Comparison of ENCODE assay signal across 1 cellular context in the genomic region with DNA sequence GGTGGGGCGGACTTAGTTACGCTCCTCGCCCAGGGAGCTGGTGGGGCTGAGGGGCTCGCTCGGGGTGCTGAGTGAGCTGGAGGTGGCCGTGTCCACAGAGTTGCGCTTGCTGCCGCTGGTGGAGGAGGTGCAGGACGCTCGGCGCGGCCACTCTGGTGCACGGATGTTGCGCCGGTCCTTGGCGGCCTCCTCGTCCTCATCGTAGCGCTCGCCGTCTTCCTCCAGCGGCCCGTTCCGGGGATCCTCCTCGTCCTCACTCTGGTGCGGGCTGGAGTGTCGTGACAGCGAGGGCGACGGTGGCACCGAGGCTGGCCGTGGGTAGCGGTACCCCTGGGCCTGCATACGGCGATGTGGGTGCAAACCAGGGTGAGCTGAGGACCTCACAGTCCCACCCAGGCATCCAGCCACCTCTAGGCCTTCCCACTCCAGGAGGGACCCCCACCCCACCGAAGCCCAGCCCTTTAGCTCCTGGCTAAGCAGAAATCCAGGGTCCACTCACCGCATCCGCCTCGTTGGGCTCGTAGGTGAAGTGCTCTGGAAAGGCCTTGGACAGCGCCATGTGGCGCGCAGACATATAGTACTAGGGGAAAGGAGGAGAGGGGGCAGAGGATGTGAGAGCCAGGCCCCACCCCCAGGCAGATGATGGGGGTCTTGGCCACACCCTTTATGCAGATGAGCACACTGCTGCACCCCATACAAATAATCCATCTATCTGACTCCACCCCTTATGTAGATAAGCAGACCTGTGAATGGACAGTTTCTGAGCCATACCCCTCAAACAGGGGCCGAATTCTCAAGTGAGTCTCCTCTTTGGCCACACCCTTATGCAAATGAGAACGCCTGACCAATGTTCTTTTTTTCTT.
TF ChIP-seq lines count a peak whose summit lies in the region.

No MANE protein-coding gene starts in this region.

TF ChIP-seq in K562, 482 proteins besides CTCF, POLR2A, EP300 and RAD21 (continued from another document and continues in another):
- TF ChIP-seq, protein P1, sequence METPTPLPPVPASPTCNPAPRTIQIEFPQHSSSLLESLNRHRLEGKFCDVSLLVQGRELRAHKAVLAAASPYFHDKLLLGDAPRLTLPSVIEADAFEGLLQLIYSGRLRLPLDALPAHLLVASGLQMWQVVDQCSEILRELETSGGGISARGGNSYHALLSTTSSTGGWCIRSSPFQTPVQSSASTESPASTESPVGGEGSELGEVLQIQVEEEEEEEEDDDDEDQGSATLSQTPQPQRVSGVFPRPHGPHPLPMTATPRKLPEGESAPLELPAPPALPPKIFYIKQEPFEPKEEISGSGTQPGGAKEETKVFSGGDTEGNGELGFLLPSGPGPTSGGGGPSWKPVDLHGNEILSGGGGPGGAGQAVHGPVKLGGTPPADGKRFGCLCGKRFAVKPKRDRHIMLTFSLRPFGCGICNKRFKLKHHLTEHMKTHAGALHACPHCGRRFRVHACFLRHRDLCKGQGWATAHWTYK (CRISPR knock-in tag; IDR thresholded peaks at IDR 0.05), result no peak
- no peak for TF ChIP-seq TFAM (CRISPR knock-in tag; conservative IDR thresholded peaks at IDR 0.05)
- TF ChIP-seq, protein P2, sequence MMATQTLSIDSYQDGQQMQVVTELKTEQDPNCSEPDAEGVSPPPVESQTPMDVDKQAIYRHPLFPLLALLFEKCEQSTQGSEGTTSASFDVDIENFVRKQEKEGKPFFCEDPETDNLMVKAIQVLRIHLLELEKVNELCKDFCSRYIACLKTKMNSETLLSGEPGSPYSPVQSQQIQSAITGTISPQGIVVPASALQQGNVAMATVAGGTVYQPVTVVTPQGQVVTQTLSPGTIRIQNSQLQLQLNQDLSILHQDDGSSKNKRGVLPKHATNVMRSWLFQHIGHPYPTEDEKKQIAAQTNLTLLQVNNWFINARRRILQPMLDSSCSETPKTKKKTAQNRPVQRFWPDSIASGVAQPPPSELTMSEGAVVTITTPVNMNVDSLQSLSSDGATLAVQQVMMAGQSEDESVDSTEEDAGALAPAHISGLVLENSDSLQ (IDR thresholded peaks at IDR 0.05), result no peak
- TF ChIP-seq ZNF785 (CRISPR knock-in tag; IDR thresholded peaks at IDR 0.05), result no peak
- TF ChIP-seq CC2D1A (IDR thresholded peaks at IDR 0.05), result no peak
- no peak for TF ChIP-seq PHB (CRISPR knock-in tag; IDR thresholded peaks at IDR 0.05)
- TF ChIP-seq CREM (IDR thresholded peaks at IDR 0.05; ENCODE audit: low read depth), result no peak
- TF ChIP-seq ZC3H4 (CRISPR knock-in tag; IDR thresholded peaks at IDR 0.05; ENCODE audit: borderline replicate concordance), result peak; percentile 34; the same call in 1 of the 2 replicates
- TF ChIP-seq, protein P3, sequence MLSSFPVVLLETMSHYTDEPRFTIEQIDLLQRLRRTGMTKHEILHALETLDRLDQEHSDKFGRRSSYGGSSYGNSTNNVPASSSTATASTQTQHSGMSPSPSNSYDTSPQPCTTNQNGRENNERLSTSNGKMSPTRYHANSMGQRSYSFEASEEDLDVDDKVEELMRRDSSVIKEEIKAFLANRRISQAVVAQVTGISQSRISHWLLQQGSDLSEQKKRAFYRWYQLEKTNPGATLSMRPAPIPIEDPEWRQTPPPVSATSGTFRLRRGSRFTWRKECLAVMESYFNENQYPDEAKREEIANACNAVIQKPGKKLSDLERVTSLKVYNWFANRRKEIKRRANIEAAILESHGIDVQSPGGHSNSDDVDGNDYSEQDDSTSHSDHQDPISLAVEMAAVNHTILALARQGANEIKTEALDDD (IDR thresholded peaks at IDR 0.05), result no peak
- TF ChIP-seq TCF3 (CRISPR knock-in tag; IDR thresholded peaks at IDR 0.05), result no peak
- TF ChIP-seq, protein P4, sequence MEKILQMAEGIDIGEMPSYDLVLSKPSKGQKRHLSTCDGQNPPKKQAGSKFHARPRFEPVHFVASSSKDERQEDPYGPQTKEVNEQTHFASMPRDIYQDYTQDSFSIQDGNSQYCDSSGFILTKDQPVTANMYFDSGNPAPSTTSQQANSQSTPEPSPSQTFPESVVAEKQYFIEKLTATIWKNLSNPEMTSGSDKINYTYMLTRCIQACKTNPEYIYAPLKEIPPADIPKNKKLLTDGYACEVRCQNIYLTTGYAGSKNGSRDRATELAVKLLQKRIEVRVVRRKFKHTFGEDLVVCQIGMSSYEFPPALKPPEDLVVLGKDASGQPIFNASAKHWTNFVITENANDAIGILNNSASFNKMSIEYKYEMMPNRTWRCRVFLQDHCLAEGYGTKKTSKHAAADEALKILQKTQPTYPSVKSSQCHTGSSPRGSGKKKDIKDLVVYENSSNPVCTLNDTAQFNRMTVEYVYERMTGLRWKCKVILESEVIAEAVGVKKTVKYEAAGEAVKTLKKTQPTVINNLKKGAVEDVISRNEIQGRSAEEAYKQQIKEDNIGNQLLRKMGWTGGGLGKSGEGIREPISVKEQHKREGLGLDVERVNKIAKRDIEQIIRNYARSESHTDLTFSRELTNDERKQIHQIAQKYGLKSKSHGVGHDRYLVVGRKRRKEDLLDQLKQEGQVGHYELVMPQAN (IDR thresholded peaks at IDR 0.05; ENCODE audit: borderline replicate concordance), result no peak
- TF ChIP-seq TCFL5 (CRISPR knock-in tag; conservative IDR thresholded peaks at IDR 0.05), result no peak
- no peak for TF ChIP-seq STAT5B (CRISPR knock-in tag; IDR thresholded peaks at IDR 0.05)
- TF ChIP-seq POLR2G (IDR thresholded peaks at IDR 0.05; ENCODE audit: low read depth, low read length), result peak; percentile 91
- TF ChIP-seq SIRT6 (IDR thresholded peaks at IDR 0.05; ENCODE audit: low read depth, low read length), result no peak
- no peak for TF ChIP-seq KAT7 (CRISPR knock-in tag; IDR thresholded peaks at IDR 0.05; ENCODE audit: borderline replicate concordance)
- TF ChIP-seq, protein P5, sequence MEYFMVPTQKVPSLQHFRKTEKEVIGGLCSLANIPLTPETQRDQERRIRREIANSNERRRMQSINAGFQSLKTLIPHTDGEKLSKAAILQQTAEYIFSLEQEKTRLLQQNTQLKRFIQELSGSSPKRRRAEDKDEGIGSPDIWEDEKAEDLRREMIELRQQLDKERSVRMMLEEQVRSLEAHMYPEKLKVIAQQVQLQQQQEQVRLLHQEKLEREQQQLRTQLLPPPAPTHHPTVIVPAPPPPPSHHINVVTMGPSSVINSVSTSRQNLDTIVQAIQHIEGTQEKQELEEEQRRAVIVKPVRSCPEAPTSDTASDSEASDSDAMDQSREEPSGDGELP (CRISPR knock-in tag; IDR thresholded peaks at IDR 0.05; ENCODE audit: borderline replicate concordance), result no peak; the same call in 1 of the 2 replicates
- TF ChIP-seq KLF16 (IDR thresholded peaks at IDR 0.05), result no peak
- TF ChIP-seq RBFOX2 (IDR thresholded peaks at IDR 0.05; ENCODE audit: low read depth, low read length), result peak; percentile 81
- TF ChIP-seq, protein P6, sequence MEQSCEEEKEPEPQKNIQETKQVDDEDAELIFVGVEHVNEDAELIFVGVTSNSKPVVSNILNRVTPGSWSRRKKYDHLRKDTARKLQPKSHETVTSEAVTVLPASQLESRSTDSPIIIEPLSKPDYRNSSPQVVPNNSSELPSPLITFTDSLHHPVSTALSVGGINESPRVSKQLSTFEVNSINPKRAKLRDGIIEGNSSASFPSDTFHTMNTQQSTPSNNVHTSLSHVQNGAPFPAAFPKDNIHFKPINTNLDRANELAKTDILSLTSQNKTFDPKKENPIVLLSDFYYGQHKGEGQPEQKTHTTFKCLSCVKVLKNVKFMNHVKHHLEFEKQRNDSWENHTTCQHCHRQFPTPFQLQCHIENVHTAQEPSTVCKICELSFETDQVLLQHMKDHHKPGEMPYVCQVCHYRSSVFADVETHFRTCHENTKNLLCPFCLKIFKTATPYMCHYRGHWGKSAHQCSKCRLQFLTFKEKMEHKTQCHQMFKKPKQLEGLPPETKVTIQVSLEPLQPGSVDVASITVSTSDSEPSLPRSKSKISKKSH (CRISPR knock-in tag; IDR thresholded peaks at IDR 0.05), result no peak
- TF ChIP-seq NCOR1 (IDR thresholded peaks at IDR 0.05), result no peak
- no peak for TF ChIP-seq MEF2A (IDR thresholded peaks at IDR 0.05; ENCODE audit: control insufficient read depth, low read depth, low read length)
- TF ChIP-seq ZNF384 (IDR thresholded peaks at IDR 0.05; ENCODE audit: low read depth, low read length), result 0 out of 2 replicates have a peak, but pooled peaks have one; percentile 12
- no peak for TF ChIP-seq HLTF (IDR thresholded peaks at IDR 0.05)
- TF ChIP-seq SP1 (CRISPR knock-in tag; IDR thresholded peaks at IDR 0.05), result 0 out of 2 replicates have a peak, but pooled peaks have one; percentile 35
- no peak for TF ChIP-seq SAFB2 (IDR thresholded peaks at IDR 0.05; ENCODE audit: borderline replicate concordance, low read depth, low read length, severe bottlenecking)
- no peak for TF ChIP-seq U2AF2 (optimal IDR thresholded peaks at IDR 0.05; ENCODE audit: low read depth, low read length)
- TF ChIP-seq, protein P7, sequence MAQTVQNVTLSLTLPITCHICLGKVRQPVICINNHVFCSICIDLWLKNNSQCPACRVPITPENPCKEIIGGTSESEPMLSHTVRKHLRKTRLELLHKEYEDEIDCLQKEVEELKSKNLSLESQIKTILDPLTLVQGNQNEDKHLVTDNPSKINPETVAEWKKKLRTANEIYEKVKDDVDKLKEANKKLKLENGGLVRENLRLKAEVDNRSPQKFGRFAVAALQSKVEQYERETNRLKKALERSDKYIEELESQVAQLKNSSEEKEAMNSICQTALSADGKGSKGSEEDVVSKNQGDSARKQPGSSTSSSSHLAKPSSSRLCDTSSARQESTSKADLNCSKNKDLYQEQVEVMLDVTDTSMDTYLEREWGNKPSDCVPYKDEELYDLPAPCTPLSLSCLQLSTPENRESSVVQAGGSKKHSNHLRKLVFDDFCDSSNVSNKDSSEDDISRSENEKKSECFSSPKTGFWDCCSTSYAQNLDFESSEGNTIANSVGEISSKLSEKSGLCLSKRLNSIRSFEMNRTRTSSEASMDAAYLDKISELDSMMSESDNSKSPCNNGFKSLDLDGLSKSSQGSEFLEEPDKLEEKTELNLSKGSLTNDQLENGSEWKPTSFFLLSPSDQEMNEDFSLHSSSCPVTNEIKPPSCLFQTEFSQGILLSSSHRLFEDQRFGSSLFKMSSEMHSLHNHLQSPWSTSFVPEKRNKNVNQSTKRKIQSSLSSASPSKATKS (CRISPR knock-in tag; IDR thresholded peaks at IDR 0.05), result no peak
- TF ChIP-seq ZNF644 (tag; IDR thresholded peaks at IDR 0.05; ENCODE audit: low read depth), result no peak
- TF ChIP-seq CBFB (CRISPR knock-in tag; IDR thresholded peaks at IDR 0.05), result no peak
- TF ChIP-seq, protein P8, sequence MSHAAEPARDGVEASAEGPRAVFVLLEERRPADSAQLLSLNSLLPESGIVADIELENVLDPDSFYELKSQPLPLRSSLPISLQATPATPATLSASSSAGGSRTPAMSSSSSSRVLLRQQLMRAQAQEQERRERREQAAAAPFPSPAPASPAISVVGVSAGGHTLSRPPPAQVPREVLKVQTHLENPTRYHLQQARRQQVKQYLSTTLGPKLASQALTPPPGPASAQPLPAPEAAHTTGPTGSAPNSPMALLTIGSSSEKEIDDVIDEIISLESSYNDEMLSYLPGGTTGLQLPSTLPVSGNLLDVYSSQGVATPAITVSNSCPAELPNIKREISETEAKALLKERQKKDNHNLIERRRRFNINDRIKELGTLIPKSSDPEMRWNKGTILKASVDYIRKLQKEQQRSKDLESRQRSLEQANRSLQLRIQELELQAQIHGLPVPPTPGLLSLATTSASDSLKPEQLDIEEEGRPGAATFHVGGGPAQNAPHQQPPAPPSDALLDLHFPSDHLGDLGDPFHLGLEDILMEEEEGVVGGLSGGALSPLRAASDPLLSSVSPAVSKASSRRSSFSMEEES (CRISPR knock-in tag; IDR thresholded peaks at IDR 0.05), result no peak
- TF ChIP-seq, protein P9, sequence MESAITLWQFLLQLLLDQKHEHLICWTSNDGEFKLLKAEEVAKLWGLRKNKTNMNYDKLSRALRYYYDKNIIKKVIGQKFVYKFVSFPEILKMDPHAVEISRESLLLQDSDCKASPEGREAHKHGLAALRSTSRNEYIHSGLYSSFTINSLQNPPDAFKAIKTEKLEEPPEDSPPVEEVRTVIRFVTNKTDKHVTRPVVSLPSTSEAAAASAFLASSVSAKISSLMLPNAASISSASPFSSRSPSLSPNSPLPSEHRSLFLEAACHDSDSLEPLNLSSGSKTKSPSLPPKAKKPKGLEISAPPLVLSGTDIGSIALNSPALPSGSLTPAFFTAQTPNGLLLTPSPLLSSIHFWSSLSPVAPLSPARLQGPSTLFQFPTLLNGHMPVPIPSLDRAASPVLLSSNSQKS (CRISPR knock-in tag; IDR thresholded peaks at IDR 0.05), result no peak
- TF ChIP-seq SRSF1 (IDR thresholded peaks at IDR 0.05; ENCODE audit: low read depth, low read length), result no peak
- TF ChIP-seq, protein P10, sequence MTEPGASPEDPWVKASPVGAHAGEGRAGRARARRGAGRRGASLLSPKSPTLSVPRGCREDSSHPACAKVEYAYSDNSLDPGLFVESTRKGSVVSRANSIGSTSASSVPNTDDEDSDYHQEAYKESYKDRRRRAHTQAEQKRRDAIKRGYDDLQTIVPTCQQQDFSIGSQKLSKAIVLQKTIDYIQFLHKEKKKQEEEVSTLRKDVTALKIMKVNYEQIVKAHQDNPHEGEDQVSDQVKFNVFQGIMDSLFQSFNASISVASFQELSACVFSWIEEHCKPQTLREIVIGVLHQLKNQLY (CRISPR knock-in tag; conservative IDR thresholded peaks at IDR 0.05), result no peak
- TF ChIP-seq, protein P11, sequence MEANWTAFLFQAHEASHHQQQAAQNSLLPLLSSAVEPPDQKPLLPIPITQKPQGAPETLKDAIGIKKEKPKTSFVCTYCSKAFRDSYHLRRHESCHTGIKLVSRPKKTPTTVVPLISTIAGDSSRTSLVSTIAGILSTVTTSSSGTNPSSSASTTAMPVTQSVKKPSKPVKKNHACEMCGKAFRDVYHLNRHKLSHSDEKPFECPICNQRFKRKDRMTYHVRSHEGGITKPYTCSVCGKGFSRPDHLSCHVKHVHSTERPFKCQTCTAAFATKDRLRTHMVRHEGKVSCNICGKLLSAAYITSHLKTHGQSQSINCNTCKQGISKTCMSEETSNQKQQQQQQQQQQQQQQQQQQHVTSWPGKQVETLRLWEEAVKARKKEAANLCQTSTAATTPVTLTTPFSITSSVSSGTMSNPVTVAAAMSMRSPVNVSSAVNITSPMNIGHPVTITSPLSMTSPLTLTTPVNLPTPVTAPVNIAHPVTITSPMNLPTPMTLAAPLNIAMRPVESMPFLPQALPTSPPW (CRISPR knock-in tag; IDR thresholded peaks at IDR 0.05), result no peak
- no peak for TF ChIP-seq STAT5A (IDR thresholded peaks at IDR 0.05; ENCODE audit: borderline replicate concordance, low read length)
